In the genomic region with DNA sequence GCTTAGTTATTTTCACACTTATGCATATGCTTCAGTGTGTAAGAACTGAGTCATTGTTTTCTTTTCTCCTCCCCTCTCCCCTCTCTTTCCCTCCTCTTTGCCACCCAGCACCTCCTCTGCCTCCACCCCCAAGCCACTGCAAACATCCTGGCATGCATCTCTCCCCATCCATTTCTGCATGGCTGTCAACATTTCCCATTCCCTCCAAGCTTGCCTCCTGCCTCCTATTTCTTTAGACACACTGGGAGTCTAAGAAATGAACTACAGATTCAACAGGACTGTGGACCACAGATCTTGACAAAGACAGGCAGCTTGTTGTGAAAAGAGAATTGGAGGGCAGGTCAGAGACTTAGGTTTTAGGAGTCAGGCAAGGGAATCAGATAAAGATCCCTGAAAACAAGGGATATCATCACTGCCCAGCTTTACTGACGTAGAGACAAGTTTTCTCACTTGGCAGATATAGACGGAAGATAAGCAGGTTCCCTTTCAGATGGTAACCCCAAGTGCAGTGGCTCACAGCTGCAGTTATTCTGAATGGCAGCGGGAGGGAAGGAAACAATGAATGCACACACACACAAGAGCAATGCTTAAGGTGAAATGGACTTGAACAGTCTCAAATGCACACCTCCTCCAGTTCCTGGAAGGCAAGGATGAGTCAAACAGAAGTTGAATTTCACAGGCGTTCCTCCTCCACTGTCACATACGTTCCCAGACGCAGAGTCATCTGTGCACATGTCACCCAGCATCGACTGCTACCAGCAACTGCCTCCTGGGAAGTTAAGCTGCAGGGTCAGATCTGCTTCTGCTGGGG, we compare ENCODE assay signal across 8 cellular contexts. TPM values are rescaled to one million over a fixed set of nuclear protein-coding genes. Genes with fewer than 3 reads are reported as not detected.
A peak's percentile ranks its signal among the peaks of the same experiment; 100 is the strongest.
DNase-seq lines count a peak whose midpoint lies in the region.

No MANE protein-coding gene starts in this region.

- H3K4me3 ChIP-seq in H7 (ENCODE audit: insufficient read depth, low read depth, low read length): no peak overlapping the region

- H3K36me3 ChIP-seq in H7 (replicated peaks; ENCODE audit: control insufficient read depth, insufficient read depth, low read length): no peaks in the 10 kb centered on the region

- DNase-seq in NCI-H2107 treated with DMSO at 0.1 percent for 48 hours (lab: John Stamatoyannopoulos, UW; ENCODE audit: unreplicated experiment) (peak; percentile 47), NCI-H2107 (lab: John Stamatoyannopoulos, UW) (no peak), glomerular visceral epithelial cell (ENCODE audit: extremely low spot score) (peak; percentile 82), NCI-H1930 (lab: John Stamatoyannopoulos, UW) (no peak), HuH-7 (ENCODE audit: low spot score) (no peak), H7 (no peak)
- peak; percentile 61 to 74 for DNase-seq in activated CD4-positive, alpha-beta T cell treated with anti-CD3 and anti-CD28 coated beads, Interleukin-2, amount 50 U/mL, for 48 hours
- peak; percentile 73 for DNase-seq in stimulated activated CD8-positive, alpha-beta memory T cell treated with anti-CD3 and anti-CD28 coated beads, Interleukin-4, amount 100 ng/mL, for 48 hours

- no peaks in the 10 kb centered on the region for H3K27me3 ChIP-seq in H7 (ENCODE audit: control insufficient read depth, insufficient read depth, low read length)

RNA-seq across cellular contexts. Expression of a gene that starts 56.1 kb away (rescaled TPM):
- total RNA-seq in H7 (2014; rRNA removed; shearing (Covaris generic)): 1.8 and 1.9 TPM in 2 replicates

Comparison
In these comparisons a context has a peak if more than half of its experiments do, and no peak if none do; other contexts are left out.
1. DNase-seq: peak in NCI-H2107 treated with DMSO at 0.1 percent for 48 hours (single experiment), activated CD4-positive, alpha-beta T cell treated with anti-CD3 and anti-CD28 coated beads, Interleukin-2, amount 50 U/mL, for 48 hours (2 of 2), glomerular visceral epithelial cell (single experiment) and stimulated activated CD8-positive, alpha-beta memory T cell treated with anti-CD3 and anti-CD28 coated beads, Interleukin-4, amount 100 ng/mL, for 48 hours (single experiment); none in NCI-H2107 (single experiment), NCI-H1930 (0 of 2), HuH-7 (single experiment) and H7 (single experiment).